25 cellular contexts compared by ENCODE assay signal in genomic region chr9:127280880-127281660, GRCh38. TPM values are rescaled to one million over a fixed set of nuclear protein-coding genes. Genes with fewer than 3 reads are reported as not detected.
DNase-seq lines count a peak whose midpoint lies in the region; ATAC-seq, FAIRE-seq and TF ChIP-seq lines count a peak whose summit lies in the region.
"Had no signal": no experiment of that assay in that cellular context is flagged by ENCODE, and none has a peak within 500 bp of the region (broad histone marks: within the 10 kb centered on the region; RNA-seq: fewer than 3 reads in every experiment).

No MANE protein-coding gene starts in this region.

- H3K36me3 ChIP-seq in WERI-Rb-1, result peaks cover 7% of the 10 kb centered on the region; the same call in 1 of the 2 replicates
- H3K36me3 ChIP-seq: BLaER1, stomach, tibial nerve had no signal

- H3K27me3 ChIP-seq in AG04450 (ENCODE audit: control insufficient read depth, insufficient read depth, low read length) (peaks cover 8% of the 10 kb centered on the region), WERI-Rb-1 (ENCODE audit: insufficient read depth, low read depth, severe bottlenecking) (no peaks in the 10 kb centered on the region)
- H3K27me3 ChIP-seq: BLaER1, stomach, tibial nerve had no signal

- H3K27ac ChIP-seq in AG04450 (ENCODE audit: low read depth, low read length) (peak overlapping the region; percentile 13), WERI-Rb-1 (peak overlapping the region; percentile 63)
- H3K27ac ChIP-seq: BLaER1, skin epidermis, stomach, tibial nerve had no signal

- intact Hi-C loops in Right ventricle myocardium superior (cut with DNase I), result no loop called here

- H3K9me3 ChIP-seq in AG04450 (ENCODE audit: control insufficient read depth, insufficient read depth, low read length) (no peaks in the 10 kb centered on the region), WERI-Rb-1 (ENCODE audit: severe bottlenecking) (peaks cover 6% of the 10 kb centered on the region)
- H3K9me3 ChIP-seq: BLaER1, stomach, tibial nerve had no signal

- POLR2A ChIA-PET in AG04450 (lab: Yijun Ruan, JAX), result no interaction called here

- TF ChIP-seq CTCF in AG04450 (IDR thresholded peaks at IDR 0.05; ENCODE audit: low read depth, low read length), result no peak
- no peak for TF ChIP-seq CTCF in WERI-Rb-1 (IDR thresholded peaks at IDR 0.05; ENCODE audit: low read depth, low read length)
- TF ChIP-seq CTCF in D721Med (IDR thresholded peaks at IDR 0.05; ENCODE audit: insufficient read depth, missing control alignments), result no peak

- no peak for FAIRE-seq in D721Med (lab: Jason Lieb, UNC)

- ATAC-seq in Right ventricle myocardium superior (ENCODE audit: poor library complexity) (peak; percentile 24), GM18868 (IDR thresholded peaks at IDR 0.05; ENCODE audit: unreplicated experiment) (no peak), HG02759 (IDR thresholded peaks at IDR 0.05; ENCODE audit: unreplicated experiment) (no peak)
- ATAC-seq: left colon; naive thymus-derived CD4-positive, alpha-beta T cell had no signal

- no peak overlapping the region for H3K4me3 ChIP-seq in AG04450 (ENCODE audit: low read depth, low read length)
- no peak overlapping the region for H3K4me3 ChIP-seq in WERI-Rb-1 (ENCODE audit: low read depth, low read length)
- H3K4me3 ChIP-seq: BLaER1, skin epidermis, stomach, tibial nerve had no signal

- CTCF ChIA-PET in AG04450 (lab: Charles Lee), result no interaction called here

- DNase-seq in AG04450 (ENCODE audit: low read depth, low spot score), result no peak
- DNase-seq in WERI-Rb-1, result no peak
- DNase-seq in Right ventricle myocardium superior, result no peak
- DNase-seq in myocyte (ENCODE audit: low read depth), result peak; percentile 33
- DNase-seq in D721Med (ENCODE audit: insufficient read length, low spot score), result no peak
- no peak for DNase-seq in globus pallidus (ENCODE audit: low spot score)
- DNase-seq: activated CD4-positive, alpha-beta T cell treated with anti-CD3 and anti-CD28 coated beads for 4 hours; activated effector memory CD4-positive, alpha-beta T cell treated with anti-CD3 and anti-CD28 coated beads, Interleukin-2, amount 50 U/mL, for 16 hours; activated T-cell treated with anti-CD3 and anti-CD28 coated beads, Interleukin-2, amount 50 U/mL, for 1 hour; effector CD4-positive, alpha-beta T cell; GF-D8; left colon; naive thymus-derived CD4-positive, alpha-beta T cell; NCI-H1417 treated with DMSO at 0.1 percent for 48 hours; NCI-H2081 treated with DMSO at 0.1 percent for 48 hours; NCI-H446; NCI-H774; nucleus accumbens; OCI-M1; stomach had no signal

RNA-seq across cellular contexts. Expression of gene GARNL3, which starts 16.5 kb away (rescaled TPM):
- polyA plus RNA-seq in AG04450 (2011; rRNA removed), result 2.2 and 2.7 TPM in 2 replicates
- 3.8 and 4.2 TPM in 2 replicates for polyA minus RNA-seq in AG04450 (2011; rRNA and poly(A)+ RNA removed)
- 12.6 TPM for total RNA-seq in Right ventricle myocardium superior
- total RNA-seq in myocyte, result 2.6 and 4.1 TPM in 2 replicates
- polyA plus RNA-seq in myocyte (2012), result 2.9 TPM
